Comparison of ENCODE assay signal across 1 cellular context in genomic region chr17:82518826-82519810, GRCh38.
TF ChIP-seq lines count a peak whose summit lies in the region.

Gene FOXK2 (plus strand): TSS chr17:82519732. CDS start chr17:82519889, 157 bp downstream.

TF ChIP-seq in HepG2, 621 proteins besides CTCF, POLR2A, EP300 and RAD21 (continued from another document and continues in another):
- TF ChIP-seq ZNF710 (CRISPR knock-in tag; IDR thresholded peaks at IDR 0.05; ENCODE audit: borderline replicate concordance) (peak; percentile 50; the same call in 1 of the 2 replicates), JUN (CRISPR knock-in tag; IDR thresholded peaks at IDR 0.05) (0 out of 2 replicates have a peak, but pooled peaks have one; percentile 50), ZNF646 (CRISPR knock-in tag; IDR thresholded peaks at IDR 0.05) (no peak), ZNF280B (CRISPR knock-in tag; IDR thresholded peaks at IDR 0.05; ENCODE audit: borderline replicate concordance) (peak; percentile 45; the same call in 1 of the 2 replicates), ZNF441 (CRISPR knock-in tag; IDR thresholded peaks at IDR 0.05; ENCODE audit: borderline replicate concordance) (peak; percentile 79; the same call in 1 of the 2 replicates), ZNF333 (CRISPR knock-in tag; IDR thresholded peaks at IDR 0.05; ENCODE audit: borderline replicate concordance) (no peak), ZSCAN21 (CRISPR knock-in tag; IDR thresholded peaks at IDR 0.05; ENCODE audit: borderline replicate concordance) (0 out of 2 replicates have a peak, but pooled peaks have one; percentile 64), FOXK2 (IDR thresholded peaks at IDR 0.05) (no peak), HIVEP1 (CRISPR knock-in tag; IDR thresholded peaks at IDR 0.05) (peak; percentile 57; the same call in 1 of the 2 replicates), BRD4 (CRISPR knock-in tag; IDR thresholded peaks at IDR 0.05) (peak; percentile 74; the same call in 1 of the 2 replicates), RFX5 (IDR thresholded peaks at IDR 0.05; ENCODE audit: low read depth, low read length) (peak; percentile 19; the same call in 1 of the 2 replicates), ZNF256 (CRISPR knock-in tag; conservative IDR thresholded peaks at IDR 0.05) (0 out of 2 replicates have a peak, but pooled peaks have one; percentile 18), ZNF230 (CRISPR knock-in tag; IDR thresholded peaks at IDR 0.05) (peak; percentile 97), CBX2 (IDR thresholded peaks at IDR 0.05; ENCODE audit: low read depth, low read length) (no peak), CBX2 (CRISPR knock-in tag; IDR thresholded peaks at IDR 0.05; ENCODE audit: low read depth) (no peak), ZFP36 (IDR thresholded peaks at IDR 0.05; ENCODE audit: borderline replicate concordance, low read depth, low read length, partially characterized antibody) (no peak), TERF1 (CRISPR knock-in tag; IDR thresholded peaks at IDR 0.05) (no peak), MBD4 (IDR thresholded peaks at IDR 0.05; ENCODE audit: borderline replicate concordance, low read length) (no peak), ZFP37 (CRISPR knock-in tag; IDR thresholded peaks at IDR 0.05; ENCODE audit: borderline replicate concordance) (0 out of 2 replicates have a peak, but pooled peaks have one; percentile 29), MIXL1 (CRISPR knock-in tag; IDR thresholded peaks at IDR 0.05) (no peak), PHF5A (CRISPR knock-in tag; IDR thresholded peaks at IDR 0.05; ENCODE audit: low read depth, unreplicated experiment) (no peak), MBNL3 (CRISPR knock-in tag; conservative IDR thresholded peaks at IDR 0.05) (no peak), ZNF329 (CRISPR knock-in tag; IDR thresholded peaks at IDR 0.05; ENCODE audit: low read depth) (no peak), NFYC (CRISPR knock-in tag; IDR thresholded peaks at IDR 0.05) (peak; percentile 89), ZNF335 (CRISPR knock-in tag; IDR thresholded peaks at IDR 0.05) (no peak), CEBPG (CRISPR knock-in tag; IDR thresholded peaks at IDR 0.05) (no peak), PATZ1 (CRISPR knock-in tag; IDR thresholded peaks at IDR 0.05) (no peak), NFE2L1 (CRISPR knock-in tag; IDR thresholded peaks at IDR 0.05; ENCODE audit: borderline replicate concordance) (no peak), AGO1 (IDR thresholded peaks at IDR 0.05; ENCODE audit: low read depth, low read length, poor library complexity, severe bottlenecking) (no peak), ZNF224 (CRISPR knock-in tag; IDR thresholded peaks at IDR 0.05) (no peak), MAX (IDR thresholded peaks at IDR 0.05) (peak; percentile 88), ZNF563 (CRISPR knock-in tag; IDR thresholded peaks at IDR 0.05) (0 out of 2 replicates have a peak, but pooled peaks have one; percentile 48), SNAI1 (CRISPR knock-in tag; IDR thresholded peaks at IDR 0.05; ENCODE audit: borderline replicate concordance) (no peak), ZNF790 (CRISPR knock-in tag; IDR thresholded peaks at IDR 0.05; ENCODE audit: borderline replicate concordance) (peak; percentile 46; the same call in 1 of the 2 replicates), RARG (CRISPR knock-in tag; IDR thresholded peaks at IDR 0.05; ENCODE audit: low read depth) (no peak), HNRNPUL1 (IDR thresholded peaks at IDR 0.05; ENCODE audit: low read depth, low read length) (no peak), GFI1 (CRISPR knock-in tag; IDR thresholded peaks at IDR 0.05; ENCODE audit: borderline replicate concordance) (peak; percentile 57; the same call in 1 of the 2 replicates), KDM5B (CRISPR knock-in tag; IDR thresholded peaks at IDR 0.05; ENCODE audit: borderline replicate concordance) (peak; percentile 84; the same call in 1 of the 2 replicates), TFDP2 (CRISPR knock-in tag; IDR thresholded peaks at IDR 0.05) (peak; percentile 87), ZNF136 (CRISPR knock-in tag; IDR thresholded peaks at IDR 0.05; ENCODE audit: low read depth) (no peak), FOXJ3 (CRISPR knock-in tag; IDR thresholded peaks at IDR 0.05; ENCODE audit: borderline replicate concordance) (peak; percentile 56; the same call in 1 of the 2 replicates), ZNF564 (CRISPR knock-in tag; IDR thresholded peaks at IDR 0.05) (0 out of 2 replicates have a peak, but pooled peaks have one; percentile 21), ZNF275 (CRISPR knock-in tag; IDR thresholded peaks at IDR 0.05; ENCODE audit: borderline replicate concordance) (no peak), SCMH1 (CRISPR knock-in tag; IDR thresholded peaks at IDR 0.05; ENCODE audit: borderline replicate concordance) (no peak)
- TF ChIP-seq, protein P1, sequence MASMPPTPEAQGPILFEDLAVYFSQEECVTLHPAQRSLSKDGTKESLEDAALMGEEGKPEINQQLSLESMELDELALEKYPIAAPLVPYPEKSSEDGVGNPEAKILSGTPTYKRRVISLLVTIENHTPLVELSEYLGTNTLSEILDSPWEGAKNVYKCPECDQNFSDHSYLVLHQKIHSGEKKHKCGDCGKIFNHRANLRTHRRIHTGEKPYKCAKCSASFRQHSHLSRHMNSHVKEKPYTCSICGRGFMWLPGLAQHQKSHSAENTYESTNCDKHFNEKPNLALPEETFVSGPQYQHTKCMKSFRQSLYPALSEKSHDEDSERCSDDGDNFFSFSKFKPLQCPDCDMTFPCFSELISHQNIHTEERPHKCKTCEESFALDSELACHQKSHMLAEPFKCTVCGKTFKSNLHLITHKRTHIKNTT (CRISPR knock-in tag; IDR thresholded peaks at IDR 0.05), result no peak
- TF ChIP-seq, protein P2, sequence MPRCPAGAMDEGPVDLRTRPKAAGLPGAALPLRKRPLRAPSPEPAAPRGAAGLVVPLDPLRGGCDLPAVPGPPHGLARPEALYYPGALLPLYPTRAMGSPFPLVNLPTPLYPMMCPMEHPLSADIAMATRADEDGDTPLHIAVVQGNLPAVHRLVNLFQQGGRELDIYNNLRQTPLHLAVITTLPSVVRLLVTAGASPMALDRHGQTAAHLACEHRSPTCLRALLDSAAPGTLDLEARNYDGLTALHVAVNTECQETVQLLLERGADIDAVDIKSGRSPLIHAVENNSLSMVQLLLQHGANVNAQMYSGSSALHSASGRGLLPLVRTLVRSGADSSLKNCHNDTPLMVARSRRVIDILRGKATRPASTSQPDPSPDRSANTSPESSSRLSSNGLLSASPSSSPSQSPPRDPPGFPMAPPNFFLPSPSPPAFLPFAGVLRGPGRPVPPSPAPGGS (CRISPR knock-in tag; IDR thresholded peaks at IDR 0.05), result no peak; the same call in none of the 2 replicates
